Comparison of ENCODE assay signal across 8 cellular contexts in genomic region chr16:85491798-85492616, GRCh38.
A peak's percentile ranks its signal among the peaks of the same experiment; 100 is the strongest.
DNase-seq lines count a peak whose midpoint lies in the region; ATAC-seq and TF ChIP-seq lines count a peak whose summit lies in the region.

No MANE protein-coding gene starts in this region.

- no peaks in the 10 kb centered on the region for H3F3A ChIP-seq in smooth muscle cell (ENCODE audit: low read depth)

- in situ Hi-C loops in Panc1 (cut with HindIII; ENCODE audit: low pct_unique_long_range_greater_than_20kb, low sequenced_read_pairs), result no loop called here

- 57% methylated on average over 25 of the region's 25 CpGs for WGBS in smooth muscle cell (ENCODE audit: low lambda C conversion rate)
- WGBS in esophagus squamous epithelium, 2 donors, result 33% methylated on average over 13 of the region's 25 CpGs; no CpG with 5 or more reads in 1 of the 2 donors

- no peaks in the 10 kb centered on the region for H3K36me3 ChIP-seq in Panc1 (ENCODE audit: control insufficient read depth, insufficient read depth, low read length)
- H3K36me3 ChIP-seq in smooth muscle cell (ENCODE audit: low read depth), result no peaks in the 10 kb centered on the region
- H3K36me3 ChIP-seq in esophagus squamous epithelium, result no peaks in the 10 kb centered on the region

- intact Hi-C loops in Panc1 (cut with micrococcal nuclease; ENCODE audit: unreplicated experiment), result no loop called here
- intact Hi-C loops in esophagus squamous epithelium (cut with DNase I), result no loop called here

- H2AFZ ChIP-seq in smooth muscle cell (ENCODE audit: low read depth), result no peak overlapping the region

- H3K4me3 ChIP-seq in Panc1 (ENCODE audit: low read depth in 2 of 2, low read length in 2 of 2), result no peak overlapping the region
- no peak overlapping the region for H3K4me3 ChIP-seq in smooth muscle cell
- H3K4me3 ChIP-seq in esophagus squamous epithelium, result no peak overlapping the region

- H3K9me3 ChIP-seq in Panc1 (ENCODE audit: control insufficient read depth, insufficient read depth, low read depth, low read length), result no peaks in the 10 kb centered on the region
- H3K9me3 ChIP-seq in smooth muscle cell (replicated peaks; ENCODE audit: low read depth), result no peaks in the 10 kb centered on the region
- no peaks in the 10 kb centered on the region for H3K9me3 ChIP-seq in esophagus squamous epithelium

- H3K27ac ChIP-seq in Panc1 (ENCODE audit: low read length) (peak overlapping the region; percentile 39; the same call in 1 of the 2 replicates), foreskin keratinocyte (no peak overlapping the region), smooth muscle cell (ENCODE audit: low read depth) (no peak overlapping the region), esophagus squamous epithelium (peak overlapping the region in 1 of 4 donors; percentile 4)

- no peak overlapping the region for H3K4me2 ChIP-seq in smooth muscle cell

- H4K20me1 ChIP-seq in smooth muscle cell (ENCODE audit: low read depth), result peaks cover 93% of the 10 kb centered on the region

- CTCF ChIA-PET in Panc1 (lab: Charles Lee), result interaction anchor here (0.6 kb wide), 2 partner anchors 25 to 217 kb away, joined by 5 to 7 read pairs; no protein-coding TSS in a partner anchor

- H3K9ac ChIP-seq in smooth muscle cell (ENCODE audit: low read depth), result no peak overlapping the region

- TF ChIP-seq CTCF in Panc1 (IDR thresholded peaks at IDR 0.05) (no peak), foreskin keratinocyte (conservative IDR thresholded peaks at IDR 0.05) (no peak), smooth muscle cell (IDR thresholded peaks at IDR 0.05; ENCODE audit: borderline replicate concordance, insufficient read depth, poor library complexity, severe bottlenecking) (no peak), esophagus squamous epithelium (IDR thresholded peaks at IDR 0.05) (no peak)

- DNase-seq in AG08396 (ENCODE audit: low spot score) (peak; percentile 88), Panc1 (ENCODE audit: low read depth, low spot score) (no peak), foreskin keratinocyte (no peak), occipital lobe (lab: John Stamatoyannopoulos, UW) (peak; percentile 61), smooth muscle cell (lab: John Stamatoyannopoulos, UW; ENCODE audit: unreplicated experiment) (no peak), esophagus squamous epithelium (lab: John Stamatoyannopoulos, UW) (no peak)
- no peak for DNase-seq in activated CD4-positive, CD25-positive, alpha-beta regulatory T cell treated with anti-CD3 and anti-CD28 coated beads, Interleukin-2, amount 50 U/mL, for 72 hours

- no TSS peak for BruUV-seq in Panc1 (replicated peaks; lab: Mats Ljungman, UMichigan)

- no peaks in the 10 kb centered on the region for H3K79me2 ChIP-seq in smooth muscle cell (ENCODE audit: low read depth)

- ATAC-seq in Panc1 (no peak), foreskin keratinocyte (peak; percentile 19), GM21786 (IDR thresholded peaks at IDR 0.05; ENCODE audit: unreplicated experiment) (no peak)

- TF ChIP-seq POLR2A in esophagus squamous epithelium (IDR thresholded peaks at IDR 0.05), result no peak

- POLR2A ChIA-PET in Panc1 (lab: Charles Lee), result no interaction called here

- no peaks in the 10 kb centered on the region for H3K27me3 ChIP-seq in Panc1 (ENCODE audit: control insufficient read depth, insufficient read depth, low read length)
- peaks cover 28% of the 10 kb centered on the region for H3K27me3 ChIP-seq in foreskin keratinocyte
- no peaks in the 10 kb centered on the region for H3K27me3 ChIP-seq in smooth muscle cell (ENCODE audit: low read depth)
- H3K27me3 ChIP-seq in esophagus squamous epithelium, result no peaks in the 10 kb centered on the region

- peaks cover 4% of the 10 kb centered on the region for H3K4me1 ChIP-seq in Panc1 (ENCODE audit: control insufficient read depth, insufficient read depth, low read length)
- H3K4me1 ChIP-seq in foreskin keratinocyte, result no peaks in the 10 kb centered on the region
- peaks cover 8% of the 10 kb centered on the region for H3K4me1 ChIP-seq in smooth muscle cell (ENCODE audit: low read depth)
- peaks cover 18 to 24% (median 18%) of the 10 kb centered on the region in 3 donors for H3K4me1 ChIP-seq in esophagus squamous epithelium

Comparison
In these comparisons a context has a peak if more than half of its experiments do, and no peak if none do; other contexts are left out.
1. DNase-seq: peak in AG08396 (single experiment) and occipital lobe (single experiment); none in Panc1 (single experiment), foreskin keratinocyte (0 of 2), activated CD4-positive, CD25-positive, alpha-beta regulatory T cell treated with anti-CD3 and anti-CD28 coated beads, Interleukin-2, amount 50 U/mL, for 72 hours (single experiment), smooth muscle cell (single experiment) and esophagus squamous epithelium (single experiment).